16 cellular contexts compared by ENCODE assay signal in the genomic region with DNA sequence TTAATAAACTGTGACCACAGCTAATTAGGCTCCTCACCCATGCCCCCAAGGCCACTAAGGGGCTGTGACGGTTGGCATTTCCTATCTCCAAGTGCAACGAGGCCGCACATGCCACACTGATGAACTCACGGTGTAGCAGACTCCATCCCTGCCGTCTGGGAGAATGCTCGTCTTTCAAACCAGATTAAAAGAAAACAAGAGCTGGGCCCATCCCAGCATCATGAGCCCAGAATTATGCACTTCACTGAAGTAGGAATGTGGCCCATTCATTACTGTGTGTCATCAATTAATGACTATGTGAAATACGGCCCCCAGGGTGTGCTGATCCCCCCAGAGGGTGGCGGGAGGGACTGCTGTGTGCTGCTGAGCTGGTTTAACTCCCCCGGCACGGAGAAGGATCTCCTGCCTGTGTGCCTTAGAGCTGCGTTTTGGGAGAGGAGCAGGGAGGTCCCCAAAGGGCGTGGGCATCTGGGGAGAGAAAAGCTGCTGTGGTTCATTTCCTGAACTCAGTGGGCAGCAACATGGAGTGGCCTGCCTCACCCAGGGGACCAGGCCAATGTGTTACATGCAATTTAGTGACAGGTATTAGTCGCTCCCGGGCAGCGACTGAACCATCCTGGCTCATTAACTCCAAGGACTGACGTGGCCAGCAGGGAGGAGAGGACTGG.
DNase-seq lines count a peak whose midpoint lies in the region.
"Had no signal": no experiment of that assay in that cellular context is flagged by ENCODE, and none has a peak within 500 bp of the region (broad histone marks: within the 10 kb centered on the region; RNA-seq: fewer than 3 reads in every experiment).

No MANE protein-coding gene starts in this region.

- 71 to 74% methylated on average over 14 to 16 of the region's 16 CpGs for WGBS in mesodermal cell (ENCODE audit: insufficient coverage in 2 of 2), 2 experiments

- H3K9me3 ChIP-seq in mesodermal cell (ENCODE audit: control insufficient read depth, low read length) = no peaks in the 10 kb centered on the region

- H3K27ac Mint-ChIP-seq in activated T-cell treated with anti-CD3 and anti-CD28 coated beads, Interleukin-2, amount 50 U/mL, for 24 hours = no peak overlapping the region
- H3K27ac Mint-ChIP-seq: activated B cell treated with CpG ODN at 0.5 μM for 24 hours; activated T-helper 1 cell treated with anti-CD3 and anti-CD28 coated beads, Interleukin-12 subunit alpha, Interleukin-12 subunit beta, Interleukin-2, Interleukin-4 antibody, amounts not matched to agents 30 ng/mL and 10 ng/mL and 1 ng/mL, durations not matched to agents 14 hours and 24 hours and 36 hours had no signal

- H3K4me1 ChIP-seq in mesodermal cell (ENCODE audit: control insufficient read depth, insufficient read depth, low read length, poor library complexity, severe bottlenecking) = peaks cover 23% of the 10 kb centered on the region

- no peaks in the 10 kb centered on the region for H3K9me3 Mint-ChIP-seq in activated T-cell treated with anti-CD3 and anti-CD28 coated beads, Interleukin-2, amount 50 U/mL, for 24 hours
- H3K9me3 Mint-ChIP-seq: activated B cell treated with CpG ODN at 0.5 μM for 24 hours; activated T-helper 1 cell treated with anti-CD3 and anti-CD28 coated beads, Interleukin-12 subunit alpha, Interleukin-12 subunit beta, Interleukin-2, Interleukin-4 antibody, amounts not matched to agents 30 ng/mL and 10 ng/mL and 1 ng/mL, durations not matched to agents 14 hours and 24 hours and 36 hours had no signal

- H3K4me3 Mint-ChIP-seq in activated T-cell treated with anti-CD3 and anti-CD28 coated beads, Interleukin-2, amount 50 U/mL, for 24 hours = no peak overlapping the region
- H3K4me3 Mint-ChIP-seq: activated B cell treated with CpG ODN at 0.5 μM for 24 hours; activated T-helper 1 cell treated with anti-CD3 and anti-CD28 coated beads, Interleukin-12 subunit alpha, Interleukin-12 subunit beta, Interleukin-2, Interleukin-4 antibody, amounts not matched to agents 30 ng/mL and 10 ng/mL and 1 ng/mL, durations not matched to agents 14 hours and 24 hours and 36 hours had no signal

- H3K36me3 ChIP-seq in mesodermal cell (ENCODE audit: control insufficient read depth, insufficient read depth, low read length) = no peaks in the 10 kb centered on the region

- H3K36me3 Mint-ChIP-seq in activated T-cell treated with anti-CD3 and anti-CD28 coated beads, Interleukin-2, amount 50 U/mL, for 24 hours (ENCODE audit: low read depth) = no peaks in the 10 kb centered on the region

- H3K4me3 ChIP-seq in mesodermal cell (ENCODE audit: extremely low read depth, insufficient read depth, low read length, poor library complexity, severe bottlenecking) = no peak overlapping the region

- DNase-seq in A172 (ENCODE audit: low spot score) (peak; percentile 98), HK-2 (ENCODE audit: unreplicated experiment) (peak; percentile 52), cerebellar cortex (ENCODE audit: low spot score) (peak; percentile 26), UCSD-AML1 (lab: John Stamatoyannopoulos, UW; ENCODE audit: unreplicated experiment) (no peak), NCI-H524 treated with DMSO at 0.1 percent for 48 hours (lab: John Stamatoyannopoulos, UW) (no peak)
- no peak for DNase-seq in activated T-cell treated with anti-CD3 and anti-CD28 coated beads, Interleukin-2, amount 50 U/mL, for 24 hours
- no peak for DNase-seq in stimulated activated CD4-positive, alpha-beta T cell treated with anti-CD3 and anti-CD28 coated beads, Interleukin-2, amount 100 ng/mL, for 24 hours
- DNase-seq: activated B cell treated with CpG ODN at 0.5 μM for 24 hours, cerebellar nuclear complex, kidney, NCI-H1105 treated with DMSO at 0.1 percent for 48 hours, NCI-H69, nucleus accumbens, SHP77 treated with DMSO at 0.1 percent for 48 hours had no signal

- peak overlapping the region; percentile 50 for H3K27ac ChIP-seq in mesodermal cell (ENCODE audit: low read depth, low read length, severe bottlenecking)

- peaks cover 32% of the 10 kb centered on the region for H3K27me3 Mint-ChIP-seq in activated T-cell treated with anti-CD3 and anti-CD28 coated beads, Interleukin-2, amount 50 U/mL, for 24 hours

- no peaks in the 10 kb centered on the region for H3K4me1 Mint-ChIP-seq in activated T-cell treated with anti-CD3 and anti-CD28 coated beads, Interleukin-2, amount 50 U/mL, for 24 hours (ENCODE audit: low read depth)
- H3K4me1 Mint-ChIP-seq: activated B cell treated with CpG ODN at 0.5 μM for 24 hours had no signal

Comparison
In these comparisons a context has a peak if more than half of its experiments do, and no peak if none do; other contexts are left out.
1. DNase-seq: peak in A172 (single experiment), HK-2 (single experiment) and cerebellar cortex (single experiment); none in UCSD-AML1 (single experiment), activated T-cell treated with anti-CD3 and anti-CD28 coated beads, Interleukin-2, amount 50 U/mL, for 24 hours (single experiment), stimulated activated CD4-positive, alpha-beta T cell treated with anti-CD3 and anti-CD28 coated beads, Interleukin-2, amount 100 ng/mL, for 24 hours (0 of 2) and NCI-H524 treated with DMSO at 0.1 percent for 48 hours (single experiment).